In genomic region chr6:43053545-43054205, GRCh38 we compare ENCODE assay signal across 1 cellular context.
TF ChIP-seq lines count a peak whose summit lies in the region.

TSS of gene CUL7 (minus strand) at chr6:43053851. CDS start at chr6:43052788, 1,063 bp downstream.

TF ChIP-seq in HepG2, 621 proteins besides CTCF, POLR2A, EP300 and RAD21 (continued from another document and continues in another):
- peak; percentile 71 for TF ChIP-seq MLX (CRISPR knock-in tag; IDR thresholded peaks at IDR 0.05)
- peak; percentile 91 for TF ChIP-seq GATAD1 (CRISPR knock-in tag; IDR thresholded peaks at IDR 0.05)
- TF ChIP-seq BCL3 (CRISPR knock-in tag; IDR thresholded peaks at IDR 0.05) = peak; percentile 91
- no peak for TF ChIP-seq SETDB1 (CRISPR knock-in tag; IDR thresholded peaks at IDR 0.05; ENCODE audit: borderline replicate concordance)
- peak; percentile 93 for TF ChIP-seq ZNF317 (CRISPR knock-in tag; IDR thresholded peaks at IDR 0.05)
- no peak for TF ChIP-seq TCF12 (IDR thresholded peaks at IDR 0.05)
- peak; percentile 59; the same call in 1 of the 2 replicates for TF ChIP-seq TCF12 (CRISPR knock-in tag; IDR thresholded peaks at IDR 0.05)
- peak; percentile 72; the same call in 1 of the 2 replicates for TF ChIP-seq NFE2L1 (CRISPR knock-in tag; IDR thresholded peaks at IDR 0.05; ENCODE audit: borderline replicate concordance)
- peak; percentile 99 for TF ChIP-seq ZNF747 (CRISPR knock-in tag; IDR thresholded peaks at IDR 0.05; ENCODE audit: borderline replicate concordance)
- no peak for TF ChIP-seq CENPBD1 (CRISPR knock-in tag; IDR thresholded peaks at IDR 0.05; ENCODE audit: borderline replicate concordance, low read depth)
- TF ChIP-seq HNRNPL (IDR thresholded peaks at IDR 0.05; ENCODE audit: low read depth, low read length) = peak; percentile 80; the same call in 1 of the 2 replicates
- TF ChIP-seq ATF6 (CRISPR knock-in tag; conservative IDR thresholded peaks at IDR 0.05) = peak; percentile 91; the same call in 1 of the 2 replicates
- no peak for TF ChIP-seq SAFB2 (CRISPR knock-in tag; IDR thresholded peaks at IDR 0.05; ENCODE audit: borderline replicate concordance, low read depth)
- peak; percentile 49; the same call in 1 of the 2 replicates for TF ChIP-seq SIX1 (CRISPR knock-in tag; IDR thresholded peaks at IDR 0.05; ENCODE audit: borderline replicate concordance)
- peak; percentile 81 for TF ChIP-seq KMT2B (CRISPR knock-in tag; IDR thresholded peaks at IDR 0.05)
- peak; percentile 97 for TF ChIP-seq RBM39 (IDR thresholded peaks at IDR 0.05; ENCODE audit: low read depth, low read length, poor library complexity, severe bottlenecking)
- TF ChIP-seq FOXA1 (IDR thresholded peaks at IDR 0.05) = no peak
- TF ChIP-seq FOXA1 (CRISPR knock-in tag; IDR thresholded peaks at IDR 0.05) = peak; percentile 20; the same call in 1 of the 2 replicates
- TF ChIP-seq ZNF138 (CRISPR knock-in tag; IDR thresholded peaks at IDR 0.05; ENCODE audit: low read depth) = peak; percentile 73; the same call in 1 of the 2 replicates
- 0 out of 2 replicates have a peak, but pooled peaks have one; percentile 44 for TF ChIP-seq ZNF75D (CRISPR knock-in tag; IDR thresholded peaks at IDR 0.05; ENCODE audit: borderline replicate concordance)
- TF ChIP-seq ELF1 (CRISPR knock-in tag; IDR thresholded peaks at IDR 0.05) = peak; percentile 88
- TF ChIP-seq GABPB1 (CRISPR knock-in tag; IDR thresholded peaks at IDR 0.05) = peak; percentile 97
- TF ChIP-seq ZKSCAN8 (CRISPR knock-in tag; IDR thresholded peaks at IDR 0.05; ENCODE audit: borderline replicate concordance) = peak; percentile 76
- peak; percentile 66; the same call in 1 of the 2 replicates for TF ChIP-seq ZSCAN12 (CRISPR knock-in tag; IDR thresholded peaks at IDR 0.05)
- peak; percentile 97 for TF ChIP-seq ZMAT3 (CRISPR knock-in tag; conservative IDR thresholded peaks at IDR 0.05)
- TF ChIP-seq ZNF543 (CRISPR knock-in tag; IDR thresholded peaks at IDR 0.05) = peak; percentile 97
- TF ChIP-seq ZBED4 (CRISPR knock-in tag; IDR thresholded peaks at IDR 0.05; ENCODE audit: borderline replicate concordance) = peak; percentile 96
- peak; percentile 59; the same call in 1 of the 2 replicates for TF ChIP-seq ZBTB3 (CRISPR knock-in tag; IDR thresholded peaks at IDR 0.05; ENCODE audit: borderline replicate concordance, low read depth)
- peak; percentile 98 for TF ChIP-seq ZNF691 (CRISPR knock-in tag; IDR thresholded peaks at IDR 0.05; ENCODE audit: borderline replicate concordance, low read depth)
- TF ChIP-seq ZC3H13 (CRISPR knock-in tag; IDR thresholded peaks at IDR 0.05) = peak; percentile 95
- TF ChIP-seq ZBTB49 (CRISPR knock-in tag; IDR thresholded peaks at IDR 0.05; ENCODE audit: borderline replicate concordance) = no peak
- no peak for TF ChIP-seq NFIB (CRISPR knock-in tag; IDR thresholded peaks at IDR 0.05; ENCODE audit: borderline replicate concordance)
- TF ChIP-seq JARID2 (CRISPR knock-in tag; IDR thresholded peaks at IDR 0.05; ENCODE audit: insufficient replicate concordance) = peak; percentile 99
- no peak for TF ChIP-seq ARID3A (IDR thresholded peaks at IDR 0.05; ENCODE audit: low read depth, low read length)
- TF ChIP-seq NCOR1 (IDR thresholded peaks at IDR 0.05; ENCODE audit: borderline replicate concordance, low read length) = no peak; the same call in 1 of the 2 replicates
- peak; percentile 92 for TF ChIP-seq ELF4 (CRISPR knock-in tag; IDR thresholded peaks at IDR 0.05; ENCODE audit: borderline replicate concordance)
- TF ChIP-seq ZBTB42 (CRISPR knock-in tag; IDR thresholded peaks at IDR 0.05) = peak; percentile 82; the same call in 1 of the 2 replicates
- no peak for TF ChIP-seq ZFP37 (CRISPR knock-in tag; IDR thresholded peaks at IDR 0.05; ENCODE audit: borderline replicate concordance)
- TF ChIP-seq GRHL1 (CRISPR knock-in tag; conservative IDR thresholded peaks at IDR 0.05) = no peak
- peak; percentile 62 for TF ChIP-seq ZBTB33 (CRISPR knock-in tag; IDR thresholded peaks at IDR 0.05)
- peak; percentile 79 for TF ChIP-seq FOXP4 (CRISPR knock-in tag; IDR thresholded peaks at IDR 0.05)
- peak; percentile 85 for TF ChIP-seq ZMYM4 (CRISPR knock-in tag; IDR thresholded peaks at IDR 0.05)
